24 cellular contexts compared by ENCODE assay signal in the genomic region with DNA sequence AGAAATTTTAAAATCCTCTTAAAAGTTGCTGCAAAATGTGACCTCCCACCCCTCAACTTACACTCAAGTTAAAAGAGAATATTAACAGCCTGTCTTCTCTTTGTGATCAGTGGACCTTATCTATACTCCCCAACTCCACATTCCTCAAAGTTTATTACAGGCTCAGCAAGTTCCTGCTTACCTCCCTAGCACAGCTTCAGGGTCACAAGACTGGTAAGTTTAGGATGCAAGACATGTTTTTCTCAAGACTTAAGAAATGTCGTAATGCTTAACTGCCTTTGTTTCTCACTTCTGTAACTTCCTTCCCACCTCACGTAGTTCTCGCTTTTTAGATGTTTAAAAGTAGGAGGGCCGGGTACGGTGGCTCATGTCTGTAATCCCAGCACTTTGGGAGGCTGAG.
"Had no signal": no experiment of that assay in that cellular context is flagged by ENCODE, and none has a peak within 500 bp of the region (broad histone marks: within the 10 kb centered on the region; RNA-seq: fewer than 3 reads in every experiment).

No MANE protein-coding gene starts in this region.

- H3K27me3 ChIP-seq: breast epithelium, esophagus squamous epithelium, gastrocnemius medialis, testis, transverse colon had no signal

- H3K36me3 ChIP-seq: breast epithelium, gastrocnemius medialis, transverse colon, WERI-Rb-1 had no signal

- H3K4me1 ChIP-seq: breast epithelium, esophagus squamous epithelium, gastrocnemius medialis, testis had no signal

- H3K4me3 ChIP-seq: breast epithelium, esophagus squamous epithelium, gastrocnemius medialis, testis, transverse colon had no signal

- H3K9me3 ChIP-seq: breast epithelium, esophagus squamous epithelium, gastrocnemius medialis, testis, transverse colon had no signal

- DNase-seq: activated CD4-positive, alpha-beta T cell treated with anti-CD3 and anti-CD28 coated beads for 48 hours; activated CD4-positive, alpha-beta T cell treated with anti-CD3 and anti-CD28 coated beads, Interleukin-2, amount 50 U/mL, for 48 hours; activated CD8-positive, alpha-beta memory T cell treated with anti-CD3 and anti-CD28 coated beads for 24 hours; activated gamma-delta T cell treated with Interleukin-2 at 50 U/mL for 16 hours; activated naive CD8-positive, alpha-beta T cell treated with anti-CD3 and anti-CD28 coated beads, Interleukin-2, amount 50 U/mL, for 24 hours; central memory CD4-positive, alpha-beta T cell; dermis blood vessel endothelial cell; effector CD4-positive, alpha-beta T cell; esophagus squamous epithelium; gastrocnemius medialis; glutamatergic neuron; islet precursor cell; left cardiac atrium; mammary epithelial cell; naive thymus-derived CD8-positive, alpha-beta T cell; right cardiac atrium; stimulated activated CD4-positive, alpha-beta T cell treated with anti-CD3 and anti-CD28 coated beads, Interleukin-15, amount 100 ng/mL, for 24 hours; stimulated activated CD4-positive, alpha-beta T cell treated with anti-CD3 and anti-CD28 coated beads, Interleukin-2, amount 100 ng/mL, for 24 hours; stimulated activated naive CD4-positive, alpha-beta T cell; testis; transverse colon; WERI-Rb-1 had no signal

- ATAC-seq: activated CD4-positive, CD25-positive, alpha-beta regulatory T cell treated with anti-CD3 and anti-CD28 coated beads, Interleukin-2, amount 50 U/mL, for 24 hours; activated naive CD8-positive, alpha-beta T cell treated with anti-CD3 and anti-CD28 coated beads, Interleukin-2, amount 50 U/mL, for 24 hours; gastrocnemius medialis; left cardiac atrium; naive thymus-derived CD8-positive, alpha-beta T cell; right cardiac atrium had no signal

- H3K27ac ChIP-seq: breast epithelium, esophagus squamous epithelium, gastrocnemius medialis, testis, transverse colon, WERI-Rb-1 had no signal
